ENCODE assay signal across 23 cellular contexts in the genomic region with DNA sequence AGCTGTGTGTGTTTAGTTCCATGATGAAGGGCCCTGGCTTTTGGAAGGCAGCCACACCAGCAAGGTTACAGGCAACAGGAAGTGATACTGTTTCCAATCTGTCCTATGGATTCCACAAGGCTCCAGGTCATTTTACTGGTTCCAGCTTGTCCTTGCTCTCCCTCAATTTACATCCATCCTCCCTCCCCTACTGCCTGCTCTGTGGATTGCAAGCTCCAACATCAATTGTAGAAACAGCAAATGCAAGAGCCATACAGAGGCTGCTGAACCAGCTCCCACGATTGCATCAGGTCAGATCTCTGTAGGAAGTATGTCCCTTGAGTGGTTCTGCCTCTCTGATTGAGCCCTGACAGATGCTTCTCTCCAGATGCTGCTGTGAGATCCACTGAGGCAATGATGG.
A peak's percentile ranks its signal among the peaks of the same experiment; 100 is the strongest.
DNase-seq lines count a peak whose midpoint lies in the region; ATAC-seq, FAIRE-seq and TF ChIP-seq lines count a peak whose summit lies in the region.
"Had no signal": no experiment of that assay in that cellular context is flagged by ENCODE, and none has a peak within 500 bp of the region (broad histone marks: within the 10 kb centered on the region; RNA-seq: fewer than 3 reads in every experiment).

No MANE protein-coding gene starts in this region.

- DNase-seq in NCI-H1092 treated with DMSO at 0.1 percent for 48 hours (lab: John Stamatoyannopoulos, UW) (peak; percentile 8), NCI-H1092 (lab: John Stamatoyannopoulos, UW) (no peak), NCI-H2029 (lab: John Stamatoyannopoulos, UW) (peak; percentile 76), bronchial epithelial cell (ENCODE audit: low read depth) (peak; percentile 38), mesendoderm (peak; percentile 52), pons (ENCODE audit: low spot score) (no peak), NCI-H1105 (lab: John Stamatoyannopoulos, UW) (no peak)
- no peak for DNase-seq in activated naive CD8-positive, alpha-beta T cell treated with anti-CD3 and anti-CD28 coated beads, Interleukin-2, amount 50 U/mL, for 24 hours
- DNase-seq: 8988T; Caco-2; CD4-positive, alpha-beta memory T cell; DMS53; GF-D8; KG1; NCI-H1417; NCI-H187; NCI-H345; NCI-H526 had no signal

- peak; percentile 23 for FAIRE-seq in bronchial epithelial cell (lab: Jason Lieb, UNC)

- H3K18ac ChIP-seq in mesendoderm (ENCODE audit: low read length): no peak overlapping the region

- H2BK5ac ChIP-seq in mesendoderm (ENCODE audit: low read length): no peak overlapping the region

- H4K5ac ChIP-seq in mesendoderm (ENCODE audit: low read length): no peak overlapping the region

- no peak overlapping the region for H2BK15ac ChIP-seq in mesendoderm (replicated peaks; ENCODE audit: low read depth)

- no peak overlapping the region for H3K4me3 Mint-ChIP-seq in activated naive CD8-positive, alpha-beta T cell treated with anti-CD3 and anti-CD28 coated beads, Interleukin-2, amount 50 U/mL, for 24 hours
- H3K4me3 Mint-ChIP-seq: CD4-positive, alpha-beta memory T cell; T-helper 1 cell treated with Interleukin-12 subunit alpha and Interleukin-12 subunit beta and Interleukin-4 antibody, amounts not matched to agents 30 μg/mL and 1 μg/mL, for 36 hours had no signal

- no peaks in the 10 kb centered on the region for H3K9me3 Mint-ChIP-seq in activated naive CD8-positive, alpha-beta T cell treated with anti-CD3 and anti-CD28 coated beads, Interleukin-2, amount 50 U/mL, for 24 hours

- H3K4me1 ChIP-seq in mesendoderm (ENCODE audit: control insufficient read depth, low read depth, low read length): no peaks in the 10 kb centered on the region
- H3K4me1 ChIP-seq: Caco-2, HAP-1, SJSA1 had no signal

- no peaks in the 10 kb centered on the region for H3K36me3 Mint-ChIP-seq in activated naive CD8-positive, alpha-beta T cell treated with anti-CD3 and anti-CD28 coated beads, Interleukin-2, amount 50 U/mL, for 24 hours (ENCODE audit: low read depth)
- H3K36me3 Mint-ChIP-seq: CD4-positive, alpha-beta memory T cell had no signal

- H4K8ac ChIP-seq in mesendoderm (ENCODE audit: low read depth, low read length): no peak overlapping the region

- no peak overlapping the region for H2BK120ac ChIP-seq in mesendoderm (ENCODE audit: low read depth, low read length)

- no peak overlapping the region for H3K4ac ChIP-seq in mesendoderm (ENCODE audit: low read depth, low read length)

- no peak overlapping the region for H3K9ac ChIP-seq in mesendoderm (ENCODE audit: low read length)
- H3K9ac ChIP-seq: BLaER1 treated with 17β-estradiol and CSF1 and Interleukin-3, amounts not matched to agents 10 nM and 100 nM had no signal

- no peak overlapping the region for H3K4me3 ChIP-seq in bronchial epithelial cell (ENCODE audit: low read depth, low read length)
- H3K4me3 ChIP-seq in mesendoderm (ENCODE audit: low read length): no peak overlapping the region
- H3K4me3 ChIP-seq: BLaER1 treated with 17β-estradiol and CSF1 and Interleukin-3, amounts not matched to agents 10 nM and 100 nM; HAP-1; SJSA1 had no signal

- no CpG with 5 or more reads among the region's 1 CpG for WGBS in mesendoderm (ENCODE audit: extremely low coverage, insufficient coverage, low lambda C conversion rate)

- H3K27me3 ChIP-seq in bronchial epithelial cell (ENCODE audit: control insufficient read depth, insufficient read depth, low read length) (no peaks in the 10 kb centered on the region), mesendoderm (ENCODE audit: insufficient read depth, low read length, poor library complexity) (no peaks in the 10 kb centered on the region)
- H3K27me3 ChIP-seq: BLaER1 treated with 17β-estradiol and CSF1 and Interleukin-3, amounts not matched to agents 10 nM and 100 nM; SJSA1 had no signal

- no peak overlapping the region for H3K27ac ChIP-seq in mesendoderm (ENCODE audit: low read depth, low read length)
- H3K27ac ChIP-seq: BLaER1 treated with 17β-estradiol and CSF1 and Interleukin-3, amounts not matched to agents 10 nM and 100 nM; SJSA1 had no signal

- peaks cover 1% of the 10 kb centered on the region for H3K27me3 Mint-ChIP-seq in activated naive CD8-positive, alpha-beta T cell treated with anti-CD3 and anti-CD28 coated beads, Interleukin-2, amount 50 U/mL, for 24 hours

- H2AK5ac ChIP-seq in mesendoderm (ENCODE audit: low read length): no peak overlapping the region

- ATAC-seq in activated naive CD8-positive, alpha-beta T cell treated with anti-CD3 and anti-CD28 coated beads, Interleukin-2, amount 50 U/mL, for 24 hours: no peak
- ATAC-seq: Right ventricle myocardium inferior had no signal

- no peak overlapping the region for H3K4me2 ChIP-seq in mesendoderm (ENCODE audit: low read length)
- H3K4me2 ChIP-seq: BLaER1 treated with 17β-estradiol and CSF1 and Interleukin-3, amounts not matched to agents 10 nM and 100 nM had no signal

- H3K4me1 Mint-ChIP-seq in activated naive CD8-positive, alpha-beta T cell treated with anti-CD3 and anti-CD28 coated beads, Interleukin-2, amount 50 U/mL, for 24 hours: no peaks in the 10 kb centered on the region
- H3K4me1 Mint-ChIP-seq: CD4-positive, alpha-beta memory T cell had no signal

- H3K56ac ChIP-seq in mesendoderm (ENCODE audit: low read length): no peak overlapping the region

- H3K36me3 ChIP-seq in bronchial epithelial cell (ENCODE audit: control insufficient read depth, insufficient read depth, low read length) (no peaks in the 10 kb centered on the region), mesendoderm (ENCODE audit: control insufficient read depth, insufficient read depth, low read length) (no peaks in the 10 kb centered on the region)
- H3K36me3 ChIP-seq: BLaER1 treated with 17β-estradiol and CSF1 and Interleukin-3, amounts not matched to agents 10 nM and 100 nM; HAP-1; SJSA1 had no signal

- no peaks in the 10 kb centered on the region for H3K79me2 ChIP-seq in mesendoderm (ENCODE audit: control insufficient read depth, insufficient read depth, low read length)

- no peaks in the 10 kb centered on the region for H3K79me1 ChIP-seq in mesendoderm (ENCODE audit: low read length)

- TF ChIP-seq CTCF in bronchial epithelial cell (IDR thresholded peaks at IDR 0.05; ENCODE audit: insufficient read depth, low read length, severe bottlenecking): no peak

- H3K23ac ChIP-seq in mesendoderm (ENCODE audit: low read length): no peak overlapping the region

- H3K27ac Mint-ChIP-seq in activated naive CD8-positive, alpha-beta T cell treated with anti-CD3 and anti-CD28 coated beads, Interleukin-2, amount 50 U/mL, for 24 hours: no peak overlapping the region
- H3K27ac Mint-ChIP-seq: CD4-positive, alpha-beta memory T cell; T-helper 1 cell treated with Interleukin-12 subunit alpha and Interleukin-12 subunit beta and Interleukin-4 antibody, amounts not matched to agents 30 μg/mL and 1 μg/mL, for 36 hours had no signal

Comparison
In these comparisons a context has a peak if more than half of its experiments do, and no peak if none do; other contexts are left out.
1. DNase-seq: peak in NCI-H1092 treated with DMSO at 0.1 percent for 48 hours (single experiment), NCI-H2029 (single experiment), bronchial epithelial cell (single experiment) and mesendoderm (single experiment); none in NCI-H1092 (single experiment), pons (single experiment), NCI-H1105 (single experiment) and activated naive CD8-positive, alpha-beta T cell treated with anti-CD3 and anti-CD28 coated beads, Interleukin-2, amount 50 U/mL, for 24 hours (single experiment).